Comparison of ENCODE assay signal across 8 cellular contexts in the genomic region with DNA sequence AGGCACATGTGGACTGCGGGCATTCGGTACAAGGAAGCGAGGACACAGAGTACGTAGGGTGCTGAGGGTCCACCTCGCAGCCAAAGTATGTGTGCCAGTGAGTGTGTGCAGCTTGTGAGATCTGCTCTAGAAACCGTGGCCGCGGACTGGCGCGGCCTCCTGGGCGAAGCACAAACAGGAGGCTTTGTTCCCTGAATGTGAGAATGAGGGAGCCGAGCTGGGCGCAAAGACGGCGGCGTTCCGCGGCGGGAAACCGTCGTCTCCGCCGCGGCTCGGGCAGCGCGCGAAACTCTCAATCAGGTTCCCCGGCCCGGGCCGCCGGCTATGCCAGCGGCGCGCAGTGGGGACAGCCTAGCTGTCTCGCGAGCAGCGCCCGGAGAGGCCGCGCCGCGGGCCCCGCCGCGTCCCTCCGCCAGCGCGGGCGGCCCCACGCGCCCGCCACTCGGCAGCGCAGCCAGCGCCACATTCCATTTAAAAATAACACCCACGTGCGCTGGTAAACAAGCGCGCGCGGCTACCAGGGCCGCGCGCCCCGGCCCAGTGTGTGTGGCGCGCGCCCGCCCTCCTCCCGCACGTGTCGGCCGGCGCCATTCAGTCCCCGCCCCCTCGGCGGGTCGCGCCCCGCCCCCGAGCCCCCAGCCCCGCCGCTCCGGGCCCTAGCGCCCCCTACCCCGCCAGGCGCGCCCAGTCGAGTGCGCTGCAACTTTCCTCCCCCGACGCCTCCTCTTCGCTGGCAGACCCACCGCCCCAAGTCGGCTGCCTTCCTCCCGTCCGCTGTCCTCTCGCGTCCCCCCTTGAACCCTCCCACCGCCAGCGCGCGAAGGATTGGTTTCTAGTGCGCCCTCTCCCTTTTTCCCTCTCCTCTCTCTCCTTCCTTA. TPM values are rescaled to one million over a fixed set of nuclear protein-coding genes. Genes with fewer than 3 reads are reported as not detected.
DNase-seq lines count a peak whose midpoint lies in the region; ATAC-seq, FAIRE-seq and TF ChIP-seq lines count a peak whose summit lies in the region.

No MANE protein-coding gene starts in this region.

- in situ Hi-C loops in Caki2 (cut with HindIII; ENCODE audit: low pct_unique_long_range_greater_than_20kb, low sequenced_read_pairs) = no loop called here

- H3K36me3 ChIP-seq in esophagus squamous epithelium = no peaks in the 10 kb centered on the region
- H3K36me3 ChIP-seq in muscle layer of duodenum (ENCODE audit: control insufficient read depth in 1 of 2, insufficient read depth in 2 of 2, low read length in 2 of 2) = peaks cover 0 to 9% of the 10 kb centered on the region in 2 donors

- intact Hi-C loops in esophagus squamous epithelium (cut with DNase I) = loop anchor here (10.0 kb wide), 1 partner anchor 447 kb away; no protein-coding TSS in a partner anchor

- 1% methylated on average over 28 to 39 of the region's 105 CpGs for WGBS in esophagus squamous epithelium, 2 donors

- peaks cover 15 to 42% (median 16%) of the 10 kb centered on the region in 3 donors for H3K4me1 ChIP-seq in esophagus squamous epithelium
- H3K4me1 ChIP-seq in muscle layer of duodenum (ENCODE audit: control insufficient read depth in 1 of 2, insufficient read depth in 2 of 2, low read length in 2 of 2) = peaks cover 6 to 15% of the 10 kb centered on the region in 2 donors

- DNase-seq in Caki2 (ENCODE audit: low read depth) (peak; percentile 59), HTR-8/SVneo (ENCODE audit: insufficient read length, low spot score) (peak; percentile 48), activated T-helper 1 cell treated with Interleukin-2 at 50 U/mL for 16 hours (ENCODE audit: low read depth) (peak; percentile 78), esophagus squamous epithelium (lab: John Stamatoyannopoulos, UW) (peak; percentile 48)
- DNase-seq in stimulated activated CD8-positive, alpha-beta memory T cell treated with anti-CD3 and anti-CD28 coated beads, Interleukin-7, amount 100 ng/mL, for 4 hours (ENCODE audit: low read depth in 2 of 2) = peak; percentile 54 to 80

- no peak for FAIRE-seq in HTR-8/SVneo (lab: Jason Lieb, UNC)

- H3K27ac ChIP-seq in esophagus squamous epithelium (peak overlapping the region; percentile 95 to 100 (median 98)), muscle layer of duodenum (ENCODE audit: low read length) (peak overlapping the region; percentile 84)

- H3K27me3 ChIP-seq in esophagus squamous epithelium (no peaks in the 10 kb centered on the region), muscle layer of duodenum (ENCODE audit: low read depth, low read length) (no peaks in the 10 kb centered on the region)

- no peaks in the 10 kb centered on the region for H3K9me3 ChIP-seq in esophagus squamous epithelium
- no peaks in the 10 kb centered on the region for H3K9me3 ChIP-seq in muscle layer of duodenum (ENCODE audit: control insufficient read depth in 1 of 2, low read length in 2 of 2)

- H3K4me3 ChIP-seq in esophagus squamous epithelium = peak overlapping the region; percentile 69 to 98 (median 80)
- peak overlapping the region; percentile 72 to 92 for H3K4me3 ChIP-seq in muscle layer of duodenum (ENCODE audit: low read depth in 1 of 2, low read length in 2 of 2)

- ATAC-seq in GM21360 (IDR thresholded peaks at IDR 0.05; ENCODE audit: unreplicated experiment) = no peak

- TF ChIP-seq CTCF in esophagus squamous epithelium (IDR thresholded peaks at IDR 0.05) = no peak

- peak in 2 of 4 donors; percentile 42 to 45 for TF ChIP-seq POLR2A in esophagus squamous epithelium (IDR thresholded peaks at IDR 0.05)

TF ChIP-seq in PFSK-1, 5 proteins besides CTCF, POLR2A, EP300 and RAD21:
- TF ChIP-seq FOXP2 (optimal IDR thresholded peaks at IDR 0.05; ENCODE audit: borderline replicate concordance, extremely low read depth, extremely low read length, insufficient read depth) (peak; percentile 82), SIN3A (IDR thresholded peaks at IDR 0.05; ENCODE audit: borderline replicate concordance, insufficient read depth, low read length) (peak; percentile 82; the same call in 1 of the 2 replicates), TAF1 (IDR thresholded peaks at IDR 0.05; ENCODE audit: borderline replicate concordance, insufficient read depth, low read length) (no peak), POLR2AphosphoS5 (IDR thresholded peaks at IDR 0.05; ENCODE audit: low read depth, low read length) (no peak)
- TF ChIP-seq, protein P1, sequence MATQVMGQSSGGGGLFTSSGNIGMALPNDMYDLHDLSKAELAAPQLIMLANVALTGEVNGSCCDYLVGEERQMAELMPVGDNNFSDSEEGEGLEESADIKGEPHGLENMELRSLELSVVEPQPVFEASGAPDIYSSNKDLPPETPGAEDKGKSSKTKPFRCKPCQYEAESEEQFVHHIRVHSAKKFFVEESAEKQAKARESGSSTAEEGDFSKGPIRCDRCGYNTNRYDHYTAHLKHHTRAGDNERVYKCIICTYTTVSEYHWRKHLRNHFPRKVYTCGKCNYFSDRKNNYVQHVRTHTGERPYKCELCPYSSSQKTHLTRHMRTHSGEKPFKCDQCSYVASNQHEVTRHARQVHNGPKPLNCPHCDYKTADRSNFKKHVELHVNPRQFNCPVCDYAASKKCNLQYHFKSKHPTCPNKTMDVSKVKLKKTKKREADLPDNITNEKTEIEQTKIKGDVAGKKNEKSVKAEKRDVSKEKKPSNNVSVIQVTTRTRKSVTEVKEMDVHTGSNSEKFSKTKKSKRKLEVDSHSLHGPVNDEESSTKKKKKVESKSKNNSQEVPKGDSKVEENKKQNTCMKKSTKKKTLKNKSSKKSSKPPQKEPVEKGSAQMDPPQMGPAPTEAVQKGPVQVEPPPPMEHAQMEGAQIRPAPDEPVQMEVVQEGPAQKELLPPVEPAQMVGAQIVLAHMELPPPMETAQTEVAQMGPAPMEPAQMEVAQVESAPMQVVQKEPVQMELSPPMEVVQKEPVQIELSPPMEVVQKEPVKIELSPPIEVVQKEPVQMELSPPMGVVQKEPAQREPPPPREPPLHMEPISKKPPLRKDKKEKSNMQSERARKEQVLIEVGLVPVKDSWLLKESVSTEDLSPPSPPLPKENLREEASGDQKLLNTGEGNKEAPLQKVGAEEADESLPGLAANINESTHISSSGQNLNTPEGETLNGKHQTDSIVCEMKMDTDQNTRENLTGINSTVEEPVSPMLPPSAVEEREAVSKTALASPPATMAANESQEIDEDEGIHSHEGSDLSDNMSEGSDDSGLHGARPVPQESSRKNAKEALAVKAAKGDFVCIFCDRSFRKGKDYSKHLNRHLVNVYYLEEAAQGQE (IDR thresholded peaks at IDR 0.05; ENCODE audit: insufficient read depth in 1 of 2, low read depth in 2 of 2, low read length in 2 of 2) = no peak

RNA-seq across cellular contexts. Expression of gene FOXO3, which starts 3.0 kb away (rescaled TPM):
- 8.8 and 10.0 TPM in 2 replicates for total RNA-seq in Caki2 (2014; rRNA removed; shearing (Covaris generic); ENCODE audit: low replicate concordance)
- polyA plus RNA-seq in PFSK-1 (2012; ENCODE audit: insufficient read length, low read depth) = 10.4 TPM
- 10 to 100 TPM; 30.3 to 80.7 (median 34.3) TPM for total RNA-seq in esophagus squamous epithelium
